1 cellular context compared by ENCODE assay signal in the genomic region with DNA sequence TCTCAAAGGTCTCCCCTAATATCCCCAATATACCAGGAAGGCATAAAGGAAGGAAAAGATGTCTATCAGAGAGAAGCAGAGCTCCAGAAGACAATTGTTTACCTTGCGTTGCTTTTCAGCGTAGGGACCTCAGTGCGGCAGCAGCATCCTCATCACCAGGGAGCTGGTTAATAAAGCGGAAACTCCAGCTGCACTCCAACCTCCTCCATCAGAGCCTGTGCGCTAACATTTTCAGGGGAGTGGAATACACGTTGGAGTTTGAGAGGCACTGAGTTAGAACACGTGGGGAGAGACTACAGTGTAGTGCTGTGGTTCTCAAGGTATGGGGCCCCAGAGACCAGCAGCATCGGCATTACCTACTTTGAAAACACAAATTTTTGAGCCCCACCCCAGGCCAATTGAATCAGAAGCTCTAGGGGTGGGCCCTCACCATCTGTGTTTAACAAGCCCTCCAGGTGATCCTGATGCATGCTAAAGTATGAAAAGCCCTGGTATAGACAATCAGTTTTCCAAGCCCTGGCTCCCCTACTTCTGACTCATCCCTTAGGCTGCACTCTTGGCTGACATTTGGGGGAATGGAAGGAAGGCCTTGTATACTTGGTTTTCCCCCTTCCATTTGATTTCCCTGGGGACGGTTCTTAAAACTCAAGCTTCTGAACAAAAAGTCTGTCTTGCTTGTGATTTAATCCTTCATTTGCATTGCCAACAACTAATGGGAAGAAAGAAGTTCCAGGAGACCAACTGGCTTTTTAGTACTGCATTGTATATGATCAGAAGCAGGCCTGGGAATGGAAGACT.
TF ChIP-seq lines count a peak whose summit lies in the region.

No MANE protein-coding gene starts in this region.

TF ChIP-seq in GM23338, 12 proteins besides CTCF, POLR2A, EP300 and RAD21 (continued from another document):
- TF ChIP-seq, protein P1, sequence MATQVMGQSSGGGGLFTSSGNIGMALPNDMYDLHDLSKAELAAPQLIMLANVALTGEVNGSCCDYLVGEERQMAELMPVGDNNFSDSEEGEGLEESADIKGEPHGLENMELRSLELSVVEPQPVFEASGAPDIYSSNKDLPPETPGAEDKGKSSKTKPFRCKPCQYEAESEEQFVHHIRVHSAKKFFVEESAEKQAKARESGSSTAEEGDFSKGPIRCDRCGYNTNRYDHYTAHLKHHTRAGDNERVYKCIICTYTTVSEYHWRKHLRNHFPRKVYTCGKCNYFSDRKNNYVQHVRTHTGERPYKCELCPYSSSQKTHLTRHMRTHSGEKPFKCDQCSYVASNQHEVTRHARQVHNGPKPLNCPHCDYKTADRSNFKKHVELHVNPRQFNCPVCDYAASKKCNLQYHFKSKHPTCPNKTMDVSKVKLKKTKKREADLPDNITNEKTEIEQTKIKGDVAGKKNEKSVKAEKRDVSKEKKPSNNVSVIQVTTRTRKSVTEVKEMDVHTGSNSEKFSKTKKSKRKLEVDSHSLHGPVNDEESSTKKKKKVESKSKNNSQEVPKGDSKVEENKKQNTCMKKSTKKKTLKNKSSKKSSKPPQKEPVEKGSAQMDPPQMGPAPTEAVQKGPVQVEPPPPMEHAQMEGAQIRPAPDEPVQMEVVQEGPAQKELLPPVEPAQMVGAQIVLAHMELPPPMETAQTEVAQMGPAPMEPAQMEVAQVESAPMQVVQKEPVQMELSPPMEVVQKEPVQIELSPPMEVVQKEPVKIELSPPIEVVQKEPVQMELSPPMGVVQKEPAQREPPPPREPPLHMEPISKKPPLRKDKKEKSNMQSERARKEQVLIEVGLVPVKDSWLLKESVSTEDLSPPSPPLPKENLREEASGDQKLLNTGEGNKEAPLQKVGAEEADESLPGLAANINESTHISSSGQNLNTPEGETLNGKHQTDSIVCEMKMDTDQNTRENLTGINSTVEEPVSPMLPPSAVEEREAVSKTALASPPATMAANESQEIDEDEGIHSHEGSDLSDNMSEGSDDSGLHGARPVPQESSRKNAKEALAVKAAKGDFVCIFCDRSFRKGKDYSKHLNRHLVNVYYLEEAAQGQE (IDR thresholded peaks at IDR 0.05; ENCODE audit: unreplicated experiment): no peak
- no peak for TF ChIP-seq EZH2 (IDR thresholded peaks at IDR 0.05; ENCODE audit: low read depth, unreplicated experiment)
- no peak for TF ChIP-seq EZH2phosphoT487 (IDR thresholded peaks at IDR 0.05; ENCODE audit: unreplicated experiment)
- TF ChIP-seq JUNB (IDR thresholded peaks at IDR 0.05; ENCODE audit: unreplicated experiment): no peak
- TF ChIP-seq, protein P2, sequence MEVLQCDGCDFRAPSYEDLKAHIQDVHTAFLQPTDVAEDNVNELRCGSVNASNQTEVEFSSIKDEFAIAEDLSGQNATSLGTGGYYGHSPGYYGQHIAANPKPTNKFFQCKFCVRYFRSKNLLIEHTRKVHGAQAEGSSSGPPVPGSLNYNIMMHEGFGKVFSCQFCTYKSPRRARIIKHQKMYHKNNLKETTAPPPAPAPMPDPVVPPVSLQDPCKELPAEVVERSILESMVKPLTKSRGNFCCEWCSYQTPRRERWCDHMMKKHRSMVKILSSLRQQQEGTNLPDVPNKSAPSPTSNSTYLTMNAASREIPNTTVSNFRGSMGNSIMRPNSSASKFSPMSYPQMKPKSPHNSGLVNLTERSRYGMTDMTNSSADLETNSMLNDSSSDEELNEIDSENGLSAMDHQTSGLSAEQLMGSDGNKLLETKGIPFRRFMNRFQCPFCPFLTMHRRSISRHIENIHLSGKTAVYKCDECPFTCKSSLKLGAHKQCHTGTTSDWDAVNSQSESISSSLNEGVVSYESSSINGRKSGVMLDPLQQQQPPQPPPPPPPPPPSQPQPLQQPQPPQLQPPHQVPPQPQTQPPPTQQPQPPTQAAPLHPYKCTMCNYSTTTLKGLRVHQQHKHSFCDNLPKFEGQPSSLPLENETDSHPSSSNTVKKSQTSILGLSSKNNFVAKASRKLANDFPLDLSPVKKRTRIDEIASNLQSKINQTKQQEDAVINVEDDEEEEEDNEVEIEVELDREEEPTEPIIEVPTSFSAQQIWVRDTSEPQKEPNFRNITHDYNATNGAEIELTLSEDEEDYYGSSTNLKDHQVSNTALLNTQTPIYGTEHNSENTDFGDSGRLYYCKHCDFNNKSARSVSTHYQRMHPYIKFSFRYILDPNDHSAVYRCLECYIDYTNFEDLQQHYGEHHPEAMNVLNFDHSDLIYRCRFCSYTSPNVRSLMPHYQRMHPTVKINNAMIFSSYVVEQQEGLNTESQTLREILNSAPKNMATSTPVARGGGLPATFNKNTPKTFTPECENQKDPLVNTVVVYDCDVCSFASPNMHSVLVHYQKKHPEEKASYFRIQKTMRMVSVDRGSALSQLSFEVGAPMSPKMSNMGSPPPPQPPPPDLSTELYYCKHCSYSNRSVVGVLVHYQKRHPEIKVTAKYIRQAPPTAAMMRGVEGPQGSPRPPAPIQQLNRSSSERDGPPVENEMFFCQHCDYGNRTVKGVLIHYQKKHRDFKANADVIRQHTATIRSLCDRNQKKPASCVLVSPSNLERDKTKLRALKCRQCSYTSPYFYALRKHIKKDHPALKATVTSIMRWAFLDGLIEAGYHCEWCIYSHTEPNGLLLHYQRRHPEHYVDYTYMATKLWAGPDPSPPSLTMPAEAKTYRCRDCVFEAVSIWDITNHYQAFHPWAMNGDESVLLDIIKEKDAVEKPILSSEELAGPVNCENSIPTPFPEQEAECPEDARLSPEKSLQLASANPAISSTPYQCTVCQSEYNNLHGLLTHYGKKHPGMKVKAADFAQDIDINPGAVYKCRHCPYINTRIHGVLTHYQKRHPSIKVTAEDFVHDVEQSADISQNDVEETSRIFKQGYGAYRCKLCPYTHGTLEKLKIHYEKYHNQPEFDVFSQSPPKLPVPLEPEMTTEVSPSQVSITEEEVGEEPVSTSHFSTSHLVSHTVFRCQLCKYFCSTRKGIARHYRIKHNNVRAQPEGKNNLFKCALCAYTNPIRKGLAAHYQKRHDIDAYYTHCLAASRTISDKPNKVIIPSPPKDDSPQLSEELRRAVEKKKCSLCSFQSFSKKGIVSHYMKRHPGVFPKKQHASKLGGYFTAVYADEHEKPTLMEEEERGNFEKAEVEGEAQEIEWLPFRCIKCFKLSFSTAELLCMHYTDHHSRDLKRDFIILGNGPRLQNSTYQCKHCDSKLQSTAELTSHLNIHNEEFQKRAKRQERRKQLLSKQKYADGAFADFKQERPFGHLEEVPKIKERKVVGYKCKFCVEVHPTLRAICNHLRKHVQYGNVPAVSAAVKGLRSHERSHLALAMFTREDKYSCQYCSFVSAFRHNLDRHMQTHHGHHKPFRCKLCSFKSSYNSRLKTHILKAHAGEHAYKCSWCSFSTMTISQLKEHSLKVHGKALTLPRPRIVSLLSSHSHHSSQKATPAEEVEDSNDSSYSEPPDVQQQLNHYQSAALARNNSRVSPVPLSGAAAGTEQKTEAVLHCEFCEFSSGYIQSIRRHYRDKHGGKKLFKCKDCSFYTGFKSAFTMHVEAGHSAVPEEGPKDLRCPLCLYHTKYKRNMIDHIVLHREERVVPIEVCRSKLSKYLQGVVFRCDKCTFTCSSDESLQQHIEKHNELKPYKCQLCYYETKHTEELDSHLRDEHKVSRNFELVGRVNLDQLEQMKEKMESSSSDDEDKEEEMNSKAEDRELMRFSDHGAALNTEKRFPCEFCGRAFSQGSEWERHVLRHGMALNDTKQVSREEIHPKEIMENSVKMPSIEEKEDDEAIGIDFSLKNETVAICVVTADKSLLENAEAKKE (CRISPR knock-in tag; IDR thresholded peaks at IDR 0.05): no peak
- TF ChIP-seq POLR2AphosphoS5 (IDR thresholded peaks at IDR 0.05; ENCODE audit: low read depth): no peak
- TF ChIP-seq ZNF114 (CRISPR knock-in tag; IDR thresholded peaks at IDR 0.05): no peak
- no peak for TF ChIP-seq STAT1 (IDR thresholded peaks at IDR 0.05; ENCODE audit: unreplicated experiment)
- TF ChIP-seq CREB1 (CRISPR knock-in tag; IDR thresholded peaks at IDR 0.05; ENCODE audit: low read depth): no peak
